1 cellular context compared by ENCODE assay signal in the genomic region with DNA sequence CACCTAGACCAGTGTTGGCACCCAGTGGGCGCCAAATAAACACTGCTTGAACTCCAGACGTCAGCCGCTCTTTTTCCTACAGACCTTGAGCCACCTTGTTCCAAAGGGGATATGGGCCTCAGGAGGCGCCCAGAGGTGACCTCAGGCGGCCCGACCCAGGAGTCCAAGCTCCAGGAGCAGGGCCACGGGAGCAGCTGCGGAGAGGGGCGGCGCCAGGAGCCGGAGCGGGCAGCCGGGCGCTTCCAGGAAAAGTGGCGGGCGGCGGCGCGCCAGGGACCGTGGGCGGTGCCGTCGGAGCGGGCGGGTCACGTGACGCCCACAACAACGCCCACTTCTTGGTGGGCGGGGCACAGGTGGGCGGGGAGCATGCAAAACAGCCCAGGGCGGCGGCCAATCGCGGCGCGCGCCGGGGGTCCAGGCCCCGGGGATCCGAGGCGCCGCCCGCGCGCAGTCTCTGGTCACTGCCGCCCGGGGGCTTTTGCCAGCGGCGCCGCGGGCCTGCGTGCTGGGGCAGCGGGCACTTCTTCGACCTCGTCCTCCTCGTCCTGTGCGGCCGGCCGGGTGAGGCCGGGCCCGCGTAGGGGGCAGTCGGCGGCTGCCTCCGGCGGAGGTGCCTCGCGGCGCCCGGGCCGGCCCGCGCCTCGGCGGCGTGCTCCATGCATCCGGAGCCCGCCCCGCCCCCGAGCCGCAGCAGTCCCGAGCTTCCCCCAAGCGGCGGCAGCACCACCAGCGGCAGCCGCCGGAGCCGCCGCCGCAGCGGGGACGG.
TF ChIP-seq lines count a peak whose summit lies in the region.

Gene ORAI1, plus strand, starts transcription at position 444 of the 766 bp plus-strand sequence.

TF ChIP-seq in HepG2, 621 proteins besides CTCF, POLR2A, EP300 and RAD21 (continued from another document and continues in another):
- TF ChIP-seq, protein P1, sequence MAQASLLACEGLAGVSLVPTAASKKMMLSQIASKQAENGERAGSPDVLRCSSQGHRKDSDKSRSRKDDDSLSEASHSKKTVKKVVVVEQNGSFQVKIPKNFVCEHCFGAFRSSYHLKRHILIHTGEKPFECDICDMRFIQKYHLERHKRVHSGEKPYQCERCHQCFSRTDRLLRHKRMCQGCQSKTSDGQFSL (CRISPR knock-in tag; IDR thresholded peaks at IDR 0.05): no peak
- TF ChIP-seq, protein P2, sequence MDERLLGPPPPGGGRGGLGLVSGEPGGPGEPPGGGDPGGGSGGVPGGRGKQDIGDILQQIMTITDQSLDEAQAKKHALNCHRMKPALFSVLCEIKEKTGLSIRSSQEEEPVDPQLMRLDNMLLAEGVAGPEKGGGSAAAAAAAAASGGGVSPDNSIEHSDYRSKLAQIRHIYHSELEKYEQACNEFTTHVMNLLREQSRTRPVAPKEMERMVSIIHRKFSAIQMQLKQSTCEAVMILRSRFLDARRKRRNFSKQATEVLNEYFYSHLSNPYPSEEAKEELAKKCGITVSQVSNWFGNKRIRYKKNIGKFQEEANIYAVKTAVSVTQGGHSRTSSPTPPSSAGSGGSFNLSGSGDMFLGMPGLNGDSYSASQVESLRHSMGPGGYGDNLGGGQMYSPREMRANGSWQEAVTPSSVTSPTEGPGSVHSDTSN (CRISPR knock-in tag; IDR thresholded peaks at IDR 0.05): no peak
- TF ChIP-seq ZNF558 (CRISPR knock-in tag; IDR thresholded peaks at IDR 0.05; ENCODE audit: borderline replicate concordance) (no peak), ZNF333 (CRISPR knock-in tag; IDR thresholded peaks at IDR 0.05; ENCODE audit: borderline replicate concordance) (no peak), ZMAT3 (CRISPR knock-in tag; conservative IDR thresholded peaks at IDR 0.05) (peak; percentile 76), ZNF749 (CRISPR knock-in tag; IDR thresholded peaks at IDR 0.05; ENCODE audit: borderline replicate concordance) (no peak), RBM22 (optimal IDR thresholded peaks at IDR 0.05; ENCODE audit: low read length) (no peak), SOX5 (CRISPR knock-in tag; IDR thresholded peaks at IDR 0.05; ENCODE audit: borderline replicate concordance) (no peak; the same call in 1 of the 2 replicates), ZFP82 (CRISPR knock-in tag; IDR thresholded peaks at IDR 0.05; ENCODE audit: borderline replicate concordance) (0 out of 2 replicates have a peak, but pooled peaks have one; percentile 56), KLF9 (CRISPR knock-in tag; IDR thresholded peaks at IDR 0.05; ENCODE audit: low read depth) (peak; percentile 35; the same call in 1 of the 2 replicates), SCMH1 (CRISPR knock-in tag; IDR thresholded peaks at IDR 0.05; ENCODE audit: borderline replicate concordance) (no peak), ZNF75D (CRISPR knock-in tag; IDR thresholded peaks at IDR 0.05; ENCODE audit: borderline replicate concordance) (no peak), FOXJ3 (CRISPR knock-in tag; IDR thresholded peaks at IDR 0.05; ENCODE audit: borderline replicate concordance) (no peak), ZFP91 (CRISPR knock-in tag; IDR thresholded peaks at IDR 0.05; ENCODE audit: borderline replicate concordance) (peak; percentile 63; the same call in 1 of the 2 replicates), MYC (CRISPR knock-in tag; IDR thresholded peaks at IDR 0.05; ENCODE audit: borderline replicate concordance) (peak; percentile 19; the same call in 1 of the 2 replicates), ZNF225 (CRISPR knock-in tag; IDR thresholded peaks at IDR 0.05) (no peak), TOPORS (CRISPR knock-in tag; IDR thresholded peaks at IDR 0.05) (no peak; the same call in 1 of the 2 replicates), PHF20 (CRISPR knock-in tag; IDR thresholded peaks at IDR 0.05) (no peak), NR2F6 (IDR thresholded peaks at IDR 0.05) (no peak), NR2F6 (CRISPR knock-in tag; IDR thresholded peaks at IDR 0.05) (0 out of 2 replicates have a peak, but pooled peaks have one; percentile 46), KDM5A (IDR thresholded peaks at IDR 0.05; ENCODE audit: borderline replicate concordance, low read length) (no peak), TARDBP (CRISPR knock-in tag; IDR thresholded peaks at IDR 0.05) (peak; percentile 69; the same call in 1 of the 2 replicates), ZNF503 (CRISPR knock-in tag; IDR thresholded peaks at IDR 0.05) (peak; percentile 72), POLR2AphosphoS5 (IDR thresholded peaks at IDR 0.05; ENCODE audit: low read depth, low read length) (peak; percentile 71), SAFB2 (CRISPR knock-in tag; IDR thresholded peaks at IDR 0.05; ENCODE audit: borderline replicate concordance, low read depth) (peak; percentile 12), ZBTB38 (CRISPR knock-in tag; IDR thresholded peaks at IDR 0.05) (peak; percentile 81; the same call in 1 of the 2 replicates), CAMTA2 (CRISPR knock-in tag; IDR thresholded peaks at IDR 0.05; ENCODE audit: borderline replicate concordance) (no peak), HMGA1 (CRISPR knock-in tag; conservative IDR thresholded peaks at IDR 0.05) (no peak), ZNF687 (CRISPR knock-in tag; IDR thresholded peaks at IDR 0.05) (peak; percentile 78), IKZF5 (CRISPR knock-in tag; IDR thresholded peaks at IDR 0.05) (peak; percentile 40; the same call in 1 of the 2 replicates), ARID2 (CRISPR knock-in tag; IDR thresholded peaks at IDR 0.05; ENCODE audit: borderline replicate concordance) (no peak), RERE (CRISPR knock-in tag; IDR thresholded peaks at IDR 0.05; ENCODE audit: low read depth) (0 out of 2 replicates have a peak, but pooled peaks have one; percentile 21), FOXO1 (CRISPR knock-in tag; IDR thresholded peaks at IDR 0.05) (peak; percentile 31), PHF21A (CRISPR knock-in tag; IDR thresholded peaks at IDR 0.05) (0 out of 2 replicates have a peak, but pooled peaks have one; percentile 28), ZNF136 (CRISPR knock-in tag; IDR thresholded peaks at IDR 0.05; ENCODE audit: low read depth) (0 out of 2 replicates have a peak, but pooled peaks have one; percentile 54), XRCC5 (optimal IDR thresholded peaks at IDR 0.05; ENCODE audit: low read length) (peak; percentile 15), GTF2F1 (IDR thresholded peaks at IDR 0.05; ENCODE audit: low read length) (0 out of 2 replicates have a peak, but pooled peaks have one; percentile 54), TFE3 (CRISPR knock-in tag; IDR thresholded peaks at IDR 0.05) (peak; percentile 67), MAFG (CRISPR knock-in tag; IDR thresholded peaks at IDR 0.05) (no peak), AHR (CRISPR knock-in tag; IDR thresholded peaks at IDR 0.05) (peak; percentile 76; the same call in 1 of the 2 replicates)
- TF ChIP-seq, protein P3, sequence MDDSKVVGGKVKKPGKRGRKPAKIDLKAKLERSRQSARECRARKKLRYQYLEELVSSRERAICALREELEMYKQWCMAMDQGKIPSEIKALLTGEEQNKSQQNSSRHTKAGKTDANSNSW (CRISPR knock-in tag; IDR thresholded peaks at IDR 0.05; ENCODE audit: borderline replicate concordance): no peak
